In genomic region chr2:158487419-158487818, GRCh38 we compare ENCODE assay signal across 1 cellular context.
TF ChIP-seq lines count a peak whose summit lies in the region.

No MANE protein-coding gene starts in this region.

TF ChIP-seq in SK-N-SH treated with all-trans-retinoic acid at 6 μM for 48 hours, 23 proteins besides CTCF, POLR2A, EP300 and RAD21 (continued from another document):
- no peak for TF ChIP-seq CSRNP3 (CRISPR knock-in tag; IDR thresholded peaks at IDR 0.05)
- no peak for TF ChIP-seq PATZ1 (CRISPR knock-in tag; IDR thresholded peaks at IDR 0.05; ENCODE audit: borderline replicate concordance)
- no peak for TF ChIP-seq ZFP30 (CRISPR knock-in tag; IDR thresholded peaks at IDR 0.05)
- TF ChIP-seq ZNF565 (CRISPR knock-in tag; conservative IDR thresholded peaks at IDR 0.05; ENCODE audit: low read depth) = no peak
- no peak for TF ChIP-seq TSHZ2 (CRISPR knock-in tag; IDR thresholded peaks at IDR 0.05)
- no peak for TF ChIP-seq POU6F1 (CRISPR knock-in tag; IDR thresholded peaks at IDR 0.05; ENCODE audit: borderline replicate concordance, low read depth)
- TF ChIP-seq GLIS3 (CRISPR knock-in tag; IDR thresholded peaks at IDR 0.05) = no peak
TF ChIP-seq in SK-N-SH treated with all-trans-retinoic acid at 6 μM for 48 hours: peak in this region for 0.
